Comparison of ENCODE assay signal across 25 cellular contexts in the genomic region with DNA sequence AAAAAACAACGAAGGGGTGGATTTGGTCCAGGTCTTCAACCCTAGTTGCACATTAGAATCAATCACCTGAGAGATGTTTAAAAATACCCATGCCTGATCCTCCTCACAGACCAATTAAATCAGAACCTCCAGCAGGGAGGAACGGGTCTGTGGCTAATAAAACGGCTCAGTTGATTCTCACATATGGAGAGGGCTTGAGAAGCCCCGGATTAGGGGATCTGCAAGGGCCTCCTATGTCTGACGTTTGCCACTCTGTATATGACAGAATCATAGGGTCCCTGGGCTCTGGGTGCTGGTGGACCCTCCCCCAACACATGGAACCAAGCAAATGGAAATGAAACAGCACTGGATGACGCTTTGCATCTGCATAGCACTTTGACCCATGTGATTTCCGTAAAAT. TPM values are rescaled to one million over a fixed set of nuclear protein-coding genes. Genes with fewer than 3 reads are reported as not detected.
"Had no signal": no experiment of that assay in that cellular context is flagged by ENCODE, and none has a peak within 500 bp of the region (broad histone marks: within the 10 kb centered on the region; RNA-seq: fewer than 3 reads in every experiment).

No MANE protein-coding gene starts in this region.

- H3K36me3 ChIP-seq: breast epithelium, esophagus muscularis mucosa, gastroesophageal sphincter, heart right ventricle had no signal

- H3K4me1 Mint-ChIP-seq: activated B cell treated with CpG ODN at 0.5 μM for 24 hours had no signal

- H3K9me3 Mint-ChIP-seq: mesothelial cell of epicardium; natural killer cell treated with Interleukin-12 subunit alpha and Interleukin-12 subunit beta and Interleukin-15 and Interleukin-18, amount 100 ng/mL, for 72 hours; T-helper 2 cell treated with Interferon-gamma antibody and Interleukin-4, amounts not matched to agents 5 μg/mL and 100 μg/mL, for 36 hours; type B pancreatic cell had no signal

- FAIRE-seq: astrocyte, islet of Langerhans, TTC549 had no signal

- H3K9me3 ChIP-seq: esophagus muscularis mucosa, gastroesophageal sphincter had no signal

- H3K27me3 ChIP-seq: breast epithelium, esophagus muscularis mucosa, gastroesophageal sphincter had no signal

- H3K4me1 ChIP-seq: breast epithelium, gastroesophageal sphincter had no signal

- H3K4me3 Mint-ChIP-seq: activated B cell treated with CpG ODN at 0.5 μM for 24 hours; activated CD4-positive, alpha-beta T cell treated with anti-CD3 and anti-CD28 coated beads, Interleukin-2, amount 10 ng/mL, durations not matched to agents 7 days and 5 days; activated T-cell treated with anti-CD3 and anti-CD28 coated beads, Interleukin-2, amount 50 U/mL, for 4 hours; mesothelial cell of epicardium; natural killer cell treated with Interleukin-12 subunit alpha and Interleukin-12 subunit beta and Interleukin-15 and Interleukin-18, amount 100 ng/mL, for 72 hours; T-helper 2 cell treated with Interferon-gamma antibody and Interleukin-4, amounts not matched to agents 5 μg/mL and 100 μg/mL, for 36 hours; type B pancreatic cell had no signal

- H3K27ac Mint-ChIP-seq: activated B cell treated with CpG ODN at 0.5 μM for 24 hours; activated CD4-positive, alpha-beta T cell treated with anti-CD3 and anti-CD28 coated beads, Interleukin-2, amount 10 ng/mL, durations not matched to agents 7 days and 5 days; mesothelial cell of epicardium; natural killer cell treated with Interleukin-12 subunit alpha and Interleukin-12 subunit beta and Interleukin-15 and Interleukin-18, amount 100 ng/mL, for 72 hours; T-helper 2 cell treated with Interferon-gamma antibody and Interleukin-4, amounts not matched to agents 5 μg/mL and 100 μg/mL, for 36 hours; type B pancreatic cell had no signal

- DNase-seq: activated B cell treated with CpG ODN at 0.5 μM for 24 hours; activated CD4-positive, alpha-beta T cell treated with anti-CD3 and anti-CD28 coated beads, Interleukin-2, amount 10 ng/mL, durations not matched to agents 7 days and 5 days; activated CD8-positive, alpha-beta memory T cell treated with anti-CD3 and anti-CD28 coated beads, Interleukin-2, amount 50 U/mL, for 4 hours; activated effector memory CD4-positive, alpha-beta T cell treated with Interleukin-2 at 50 U/mL for 16 hours; activated naive CD4-positive, alpha-beta T cell treated with anti-CD3 and anti-CD28 coated beads, Interleukin-2, amount 50 U/mL, for 16 hours; activated T-cell treated with anti-CD3 and anti-CD28 coated beads, Interleukin-2, amount 50 U/mL, for 4 hours; cortex of kidney; effector CD4-positive, alpha-beta T cell; heart right ventricle; left cardiac atrium; stimulated activated CD4-positive, alpha-beta T cell treated with anti-CD3 and anti-CD28 coated beads, Interleukin-12 subunit alpha, Interleukin-12 subunit beta, amount 100 ng/mL, for 4 hours; stimulated activated CD4-positive, alpha-beta T cell treated with anti-CD3 and anti-CD28 coated beads, Interleukin-1b, Interleukin-23, amount 100 ng/mL, for 48 hours; stimulated activated naive CD8-positive, alpha-beta T cell treated with anti-CD3 and anti-CD28 coated beads, Interleukin-15, Interleukin-2, amounts not matched to agents 100 U/mL and 50 U/mL, for 24 hours had no signal

- H3K36me3 Mint-ChIP-seq: mesothelial cell of epicardium, type B pancreatic cell had no signal

- H3K4me3 ChIP-seq: breast epithelium, esophagus muscularis mucosa, gastroesophageal sphincter, heart right ventricle, lung had no signal

RNA-seq across cellular contexts. Expression of a gene that starts 36.7 kb away (rescaled TPM):
- total RNA-seq: activated B cell treated with CpG ODN at 0.5 μM for 24 hours; activated CD4-positive, alpha-beta T cell treated with anti-CD3 and anti-CD28 coated beads, Interleukin-2, amount 10 ng/mL, durations not matched to agents 7 days and 5 days; activated T-cell treated with anti-CD3 and anti-CD28 coated beads, Interleukin-2, amount 50 U/mL, for 4 hours; astrocyte; breast epithelium; esophagus muscularis mucosa; heart right ventricle; left cardiac atrium; mesothelial cell of epicardium; natural killer cell treated with Interleukin-12 subunit alpha and Interleukin-12 subunit beta and Interleukin-15 and Interleukin-18, amount 100 ng/mL, for 72 hours; posterior vena cava had no signal
